Comparison of ENCODE assay signal across 1 cellular context in the genomic region with DNA sequence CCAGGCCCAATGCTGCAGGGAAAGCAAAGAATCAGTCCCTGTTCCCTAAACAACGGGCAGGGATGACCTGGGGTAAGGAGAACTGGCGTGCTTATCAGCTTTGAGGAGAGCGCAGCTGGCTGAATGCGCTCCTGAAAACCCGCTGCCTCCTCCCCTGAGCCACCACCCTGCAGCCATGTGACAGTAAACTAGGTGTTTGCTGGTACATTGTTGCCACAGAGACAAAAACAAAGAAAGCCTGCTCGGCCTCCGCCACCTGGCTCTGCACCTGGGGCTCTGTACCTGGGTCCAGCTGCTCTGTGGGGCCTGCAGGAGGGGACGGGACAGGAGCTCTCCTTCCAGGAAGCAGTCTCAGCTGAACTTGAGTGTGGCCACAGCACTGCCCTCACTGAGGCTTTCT.
TF ChIP-seq lines count a peak whose summit lies in the region.

No MANE protein-coding gene starts in this region.

TF ChIP-seq in SK-N-SH, 30 proteins besides CTCF, POLR2A, EP300 and RAD21 (continued from another document):
- TF ChIP-seq EZH2phosphoT487 (IDR thresholded peaks at IDR 0.05; ENCODE audit: borderline replicate concordance, low read depth) (no peak), ELF1 (IDR thresholded peaks at IDR 0.05) (no peak), YY1 (IDR thresholded peaks at IDR 0.05; ENCODE audit: low read depth) (no peak), FOXJ3 (CRISPR knock-in tag; IDR thresholded peaks at IDR 0.05) (no peak), FOSL2 (IDR thresholded peaks at IDR 0.05; ENCODE audit: borderline replicate concordance, low read depth) (no peak), FOXM1 (IDR thresholded peaks at IDR 0.05; ENCODE audit: low read depth) (no peak)
